25 cellular contexts compared by ENCODE assay signal in genomic region chr1:214248294-214249082, GRCh38. TPM values are rescaled to one million over a fixed set of nuclear protein-coding genes. Genes with fewer than 3 reads are reported as not detected.
DNase-seq lines count a peak whose midpoint lies in the region; TF ChIP-seq lines count a peak whose summit lies in the region.
"Had no signal": no experiment of that assay in that cellular context is flagged by ENCODE, and none has a peak within 500 bp of the region (broad histone marks: within the 10 kb centered on the region; RNA-seq: fewer than 3 reads in every experiment).

No MANE protein-coding gene starts in this region.

- H3K27ac ChIP-seq in esophagus squamous epithelium = no peak overlapping the region
- H3K27ac ChIP-seq: heart right ventricle, prostate gland, skin epidermis, transverse colon had no signal

- no peaks in the 10 kb centered on the region for H3K9me3 ChIP-seq in esophagus squamous epithelium
- H3K9me3 ChIP-seq: heart right ventricle, prostate gland, transverse colon had no signal

- no peaks in the 10 kb centered on the region for H3K27me3 ChIP-seq in esophagus squamous epithelium

- TF ChIP-seq CTCF in esophagus squamous epithelium (IDR thresholded peaks at IDR 0.05) = no peak

- H3K4me3 ChIP-seq in esophagus squamous epithelium = no peak overlapping the region
- H3K4me3 ChIP-seq: heart right ventricle, prostate gland, skin epidermis, transverse colon had no signal

- DNase-seq in EL (peak; percentile 45), M059J (ENCODE audit: low read depth) (peak; percentile 9), fibroblast of peridontal ligament (ENCODE audit: extremely low read depth) (peak; percentile 31), renal cortical epithelial cell (ENCODE audit: low read depth) (peak; percentile 54), NCI-H1436 treated with DMSO at 0.1 percent for 48 hours (lab: John Stamatoyannopoulos, UW) (no peak), esophagus squamous epithelium (lab: John Stamatoyannopoulos, UW) (no peak), T1000 (lab: John Stamatoyannopoulos, UW) (no peak)
- DNase-seq: activated CD4-positive, alpha-beta memory T cell treated with anti-CD3 and anti-CD28 coated beads, Interleukin-2, amount 10 ng/mL, durations not matched to agents 7 days and 5 days; activated CD4-positive, alpha-beta T cell treated with anti-CD3 and anti-CD28 coated beads for 1 hour; activated CD8-positive, alpha-beta memory T cell treated with anti-CD3 and anti-CD28 coated beads, Interleukin-2, amount 50 U/mL, for 48 hours; activated naive CD4-positive, alpha-beta T cell treated with anti-CD3 and anti-CD28 coated beads, Interleukin-2, amount 10 ng/mL, durations not matched to agents 7 days and 5 days; Calu3; DND-41; effector memory CD4-positive, alpha-beta T cell; erythroblast; foreskin melanocyte; heart right ventricle; left cardiac atrium; NCI-H1092 treated with DMSO at 0.1 percent for 48 hours; NCI-H187 treated with DMSO at 0.1 percent for 48 hours; NCI-H226; RPMI8226; transverse colon had no signal

- no peaks in the 10 kb centered on the region for H3K4me1 ChIP-seq in esophagus squamous epithelium
- H3K4me1 ChIP-seq: heart right ventricle, prostate gland, transverse colon had no signal

- H3K36me3 ChIP-seq in esophagus squamous epithelium = no peaks in the 10 kb centered on the region
- H3K36me3 ChIP-seq: heart right ventricle, prostate gland, transverse colon had no signal

- WGBS in esophagus squamous epithelium, 2 donors = 71 to 83% methylated on average over 7 of the region's 7 CpGs

- no peak for TF ChIP-seq POLR2A in esophagus squamous epithelium (IDR thresholded peaks at IDR 0.05)

- intact Hi-C loops in esophagus squamous epithelium (cut with DNase I) = no loop called here

RNA-seq across cellular contexts. Expression of gene SMYD2, which starts 32.5 kb away (rescaled TPM):
- total RNA-seq in M059J (2014; rRNA removed; shearing (Covaris generic)) = 70.9 and 78.8 TPM in 2 replicates
- total RNA-seq in renal cortical epithelial cell (64.8 and 135 TPM in 2 replicates), esophagus squamous epithelium (10 to 100 TPM; 19.0 to 35.5 (median 30.4) TPM)

Comparison
In these comparisons a context has a peak if more than half of its experiments do, and no peak if none do; other contexts are left out.
1. DNase-seq: peak in EL (single experiment), M059J (single experiment), fibroblast of peridontal ligament (single experiment) and renal cortical epithelial cell (single experiment); none in NCI-H1436 treated with DMSO at 0.1 percent for 48 hours (single experiment), esophagus squamous epithelium (single experiment) and T1000 (single experiment).